1 cellular context compared by ENCODE assay signal in the genomic region with DNA sequence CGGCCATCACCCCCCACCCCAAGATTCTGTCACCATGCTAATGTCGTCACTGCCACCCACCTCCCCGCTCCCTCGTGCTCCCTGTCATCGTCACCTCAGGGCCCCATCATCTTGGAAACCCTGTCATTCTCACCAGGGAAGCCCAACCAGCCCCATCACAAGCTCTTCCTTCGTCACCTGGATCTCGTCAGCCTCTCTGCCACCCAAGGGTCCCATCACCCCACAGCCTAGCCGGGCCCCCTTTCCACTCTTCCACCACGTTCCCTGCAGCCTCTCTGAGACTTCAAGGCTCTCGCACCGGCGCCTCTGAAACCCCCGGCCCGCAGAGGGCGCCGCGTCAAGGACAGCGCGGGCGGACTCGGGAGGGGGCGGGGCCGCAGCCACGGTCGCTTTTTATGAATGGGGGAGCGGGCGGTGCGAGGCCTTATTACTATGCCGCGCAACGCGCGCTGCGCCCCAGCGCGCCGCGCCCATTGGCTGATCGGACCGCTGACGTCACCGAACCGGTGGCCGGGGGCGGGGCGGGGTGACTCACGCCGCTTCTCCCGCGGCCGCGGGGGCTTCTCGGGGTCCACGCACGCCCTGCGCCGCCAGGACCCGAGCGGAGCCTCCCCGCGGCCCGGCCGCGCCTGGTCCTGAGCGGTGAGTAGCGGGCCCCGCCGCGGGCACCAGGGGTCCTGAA.
A peak's percentile ranks its signal among the peaks of the same experiment; 100 is the strongest.
TF ChIP-seq lines count a peak whose summit lies in the region.

A gene with protein sequence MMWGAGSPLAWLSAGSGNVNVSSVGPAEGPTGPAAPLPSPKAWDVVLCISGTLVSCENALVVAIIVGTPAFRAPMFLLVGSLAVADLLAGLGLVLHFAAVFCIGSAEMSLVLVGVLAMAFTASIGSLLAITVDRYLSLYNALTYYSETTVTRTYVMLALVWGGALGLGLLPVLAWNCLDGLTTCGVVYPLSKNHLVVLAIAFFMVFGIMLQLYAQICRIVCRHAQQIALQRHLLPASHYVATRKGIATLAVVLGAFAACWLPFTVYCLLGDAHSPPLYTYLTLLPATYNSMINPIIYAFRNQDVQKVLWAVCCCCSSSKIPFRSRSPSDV (plus strand): TSS at position 527 of the 682 bp plus-strand sequence. CDS start 1,177 bp downstream, outside the sequence.

TF ChIP-seq in K562, 482 proteins besides CTCF, POLR2A, EP300 and RAD21 (continued from another document and continues in another):
- TF ChIP-seq, protein P1, sequence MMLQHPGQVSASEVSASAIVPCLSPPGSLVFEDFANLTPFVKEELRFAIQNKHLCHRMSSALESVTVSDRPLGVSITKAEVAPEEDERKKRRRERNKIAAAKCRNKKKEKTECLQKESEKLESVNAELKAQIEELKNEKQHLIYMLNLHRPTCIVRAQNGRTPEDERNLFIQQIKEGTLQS (IDR thresholded peaks at IDR 0.05), result peak; percentile 97
- TF ChIP-seq, protein P1 (CRISPR knock-in tag; conservative IDR thresholded peaks at IDR 0.05), result peak; percentile 56; the same call in 1 of the 2 replicates
- TF ChIP-seq TCFL5 (CRISPR knock-in tag; conservative IDR thresholded peaks at IDR 0.05) (no peak), SRF (CRISPR knock-in tag; IDR thresholded peaks at IDR 0.05) (0 out of 4 replicates have a peak, but pooled peaks of 1 of the 2 experiments have one; percentile 28), SOX6 (IDR thresholded peaks at IDR 0.05) (0 out of 2 replicates have a peak, but pooled peaks have one; percentile 36), PPARD (CRISPR knock-in tag; IDR thresholded peaks at IDR 0.05) (no peak), MYBL2 (IDR thresholded peaks at IDR 0.05; ENCODE audit: low read depth) (0 out of 2 replicates have a peak, but pooled peaks have one; percentile 44), MYBL2 (CRISPR knock-in tag; IDR thresholded peaks at IDR 0.05; ENCODE audit: borderline replicate concordance) (no peak), ZFP36 (IDR thresholded peaks at IDR 0.05; ENCODE audit: low read depth, low read length, partially characterized antibody) (no peak), FUS (optimal IDR thresholded peaks at IDR 0.05; ENCODE audit: low read depth, low read length) (no peak), ZNF239 (CRISPR knock-in tag; IDR thresholded peaks at IDR 0.05) (no peak), ZZZ3 (IDR thresholded peaks at IDR 0.05) (no peak), ZNF583 (CRISPR knock-in tag; IDR thresholded peaks at IDR 0.05) (no peak; the same call in 1 of the 2 replicates), ARID2 (IDR thresholded peaks at IDR 0.05) (no peak), ATF1 (CRISPR knock-in tag; IDR thresholded peaks at IDR 0.05) (peak; percentile 67), ATF1 (tag; IDR thresholded peaks at IDR 0.05) (peak; percentile 98), PML (IDR thresholded peaks at IDR 0.05; ENCODE audit: low read length) (no peak), RBBP5 (IDR thresholded peaks at IDR 0.05; ENCODE audit: borderline replicate concordance, insufficient read depth, low read length, poor library complexity, severe bottlenecking) (peak; percentile 74), E2F3 (CRISPR knock-in tag; IDR thresholded peaks at IDR 0.05) (0 out of 2 replicates have a peak, but pooled peaks have one; percentile 16), ZNF77 (CRISPR knock-in tag; IDR thresholded peaks at IDR 0.05) (no peak), CBX8 (IDR thresholded peaks at IDR 0.05; ENCODE audit: borderline replicate concordance, extremely low read depth, low read depth, low read length, poor library complexity, severe bottlenecking) (no peak), ZNF174 (CRISPR knock-in tag; IDR thresholded peaks at IDR 0.05) (no peak), NCOA6 (IDR thresholded peaks at IDR 0.05) (no peak), ZNF830 (CRISPR knock-in tag; IDR thresholded peaks at IDR 0.05) (0 out of 2 replicates have a peak, but pooled peaks have one; percentile 54), SMAD4 (CRISPR knock-in tag; conservative IDR thresholded peaks at IDR 0.05) (peak; percentile 68), ZFX (CRISPR knock-in tag; IDR thresholded peaks at IDR 0.05) (peak; percentile 36), PHTF2 (CRISPR knock-in tag; IDR thresholded peaks at IDR 0.05) (no peak), EWSR1 (IDR thresholded peaks at IDR 0.05; ENCODE audit: borderline replicate concordance, low read depth, partially characterized antibody) (no peak), ZNF76 (CRISPR knock-in tag; IDR thresholded peaks at IDR 0.05; ENCODE audit: borderline replicate concordance) (peak; percentile 52; the same call in 1 of the 2 replicates), BRCA1 (IDR thresholded peaks at IDR 0.05) (no peak), BRCA1 (CRISPR knock-in tag; IDR thresholded peaks at IDR 0.05) (no peak), ETV5 (CRISPR knock-in tag; IDR thresholded peaks at IDR 0.05; ENCODE audit: low read depth) (no peak; the same call in 1 of the 2 replicates), RFX5 (IDR thresholded peaks at IDR 0.05; ENCODE audit: low read depth, low read length) (peak; percentile 77), HMGN3 (IDR thresholded peaks at IDR 0.05; ENCODE audit: borderline replicate concordance, extremely low read depth, insufficient read length, low read depth, low read length) (peak; percentile 86), ADNP (tag; IDR thresholded peaks at IDR 0.05) (no peak), SMAD3 (CRISPR knock-in tag; conservative IDR thresholded peaks at IDR 0.05) (0 out of 2 replicates have a peak, but pooled peaks have one; percentile 22), ZNF165 (CRISPR knock-in tag; IDR thresholded peaks at IDR 0.05; ENCODE audit: borderline replicate concordance) (no peak), MCM3 (IDR thresholded peaks at IDR 0.05) (no peak), CCAR2 (IDR thresholded peaks at IDR 0.05; ENCODE audit: low read depth, low read length) (no peak), TCF3 (CRISPR knock-in tag; IDR thresholded peaks at IDR 0.05) (no peak), RHOXF2B (CRISPR knock-in tag; conservative IDR thresholded peaks at IDR 0.05) (no peak), ZNF140 (CRISPR knock-in tag; IDR thresholded peaks at IDR 0.05) (no peak), SAP30 (IDR thresholded peaks at IDR 0.05; ENCODE audit: borderline replicate concordance, insufficient read depth, low read depth, low read length, poor library complexity, severe bottlenecking) (no peak), RNF2 (IDR thresholded peaks at IDR 0.05) (no peak; the same call in 1 of the 2 replicates)
- TF ChIP-seq, protein P2, sequence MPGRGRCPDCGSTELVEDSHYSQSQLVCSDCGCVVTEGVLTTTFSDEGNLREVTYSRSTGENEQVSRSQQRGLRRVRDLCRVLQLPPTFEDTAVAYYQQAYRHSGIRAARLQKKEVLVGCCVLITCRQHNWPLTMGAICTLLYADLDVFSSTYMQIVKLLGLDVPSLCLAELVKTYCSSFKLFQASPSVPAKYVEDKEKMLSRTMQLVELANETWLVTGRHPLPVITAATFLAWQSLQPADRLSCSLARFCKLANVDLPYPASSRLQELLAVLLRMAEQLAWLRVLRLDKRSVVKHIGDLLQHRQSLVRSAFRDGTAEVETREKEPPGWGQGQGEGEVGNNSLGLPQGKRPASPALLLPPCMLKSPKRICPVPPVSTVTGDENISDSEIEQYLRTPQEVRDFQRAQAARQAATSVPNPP (IDR thresholded peaks at IDR 0.05; ENCODE audit: borderline replicate concordance, insufficient read depth, insufficient read length), result no peak
- TF ChIP-seq, protein P3, sequence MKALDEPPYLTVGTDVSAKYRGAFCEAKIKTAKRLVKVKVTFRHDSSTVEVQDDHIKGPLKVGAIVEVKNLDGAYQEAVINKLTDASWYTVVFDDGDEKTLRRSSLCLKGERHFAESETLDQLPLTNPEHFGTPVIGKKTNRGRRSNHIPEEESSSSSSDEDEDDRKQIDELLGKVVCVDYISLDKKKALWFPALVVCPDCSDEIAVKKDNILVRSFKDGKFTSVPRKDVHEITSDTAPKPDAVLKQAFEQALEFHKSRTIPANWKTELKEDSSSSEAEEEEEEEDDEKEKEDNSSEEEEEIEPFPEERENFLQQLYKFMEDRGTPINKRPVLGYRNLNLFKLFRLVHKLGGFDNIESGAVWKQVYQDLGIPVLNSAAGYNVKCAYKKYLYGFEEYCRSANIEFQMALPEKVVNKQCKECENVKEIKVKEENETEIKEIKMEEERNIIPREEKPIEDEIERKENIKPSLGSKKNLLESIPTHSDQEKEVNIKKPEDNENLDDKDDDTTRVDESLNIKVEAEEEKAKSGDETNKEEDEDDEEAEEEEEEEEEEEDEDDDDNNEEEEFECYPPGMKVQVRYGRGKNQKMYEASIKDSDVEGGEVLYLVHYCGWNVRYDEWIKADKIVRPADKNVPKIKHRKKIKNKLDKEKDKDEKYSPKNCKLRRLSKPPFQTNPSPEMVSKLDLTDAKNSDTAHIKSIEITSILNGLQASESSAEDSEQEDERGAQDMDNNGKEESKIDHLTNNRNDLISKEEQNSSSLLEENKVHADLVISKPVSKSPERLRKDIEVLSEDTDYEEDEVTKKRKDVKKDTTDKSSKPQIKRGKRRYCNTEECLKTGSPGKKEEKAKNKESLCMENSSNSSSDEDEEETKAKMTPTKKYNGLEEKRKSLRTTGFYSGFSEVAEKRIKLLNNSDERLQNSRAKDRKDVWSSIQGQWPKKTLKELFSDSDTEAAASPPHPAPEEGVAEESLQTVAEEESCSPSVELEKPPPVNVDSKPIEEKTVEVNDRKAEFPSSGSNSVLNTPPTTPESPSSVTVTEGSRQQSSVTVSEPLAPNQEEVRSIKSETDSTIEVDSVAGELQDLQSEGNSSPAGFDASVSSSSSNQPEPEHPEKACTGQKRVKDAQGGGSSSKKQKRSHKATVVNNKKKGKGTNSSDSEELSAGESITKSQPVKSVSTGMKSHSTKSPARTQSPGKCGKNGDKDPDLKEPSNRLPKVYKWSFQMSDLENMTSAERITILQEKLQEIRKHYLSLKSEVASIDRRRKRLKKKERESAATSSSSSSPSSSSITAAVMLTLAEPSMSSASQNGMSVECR (CRISPR knock-in tag; IDR thresholded peaks at IDR 0.05), result no peak
- TF ChIP-seq, protein P4, sequence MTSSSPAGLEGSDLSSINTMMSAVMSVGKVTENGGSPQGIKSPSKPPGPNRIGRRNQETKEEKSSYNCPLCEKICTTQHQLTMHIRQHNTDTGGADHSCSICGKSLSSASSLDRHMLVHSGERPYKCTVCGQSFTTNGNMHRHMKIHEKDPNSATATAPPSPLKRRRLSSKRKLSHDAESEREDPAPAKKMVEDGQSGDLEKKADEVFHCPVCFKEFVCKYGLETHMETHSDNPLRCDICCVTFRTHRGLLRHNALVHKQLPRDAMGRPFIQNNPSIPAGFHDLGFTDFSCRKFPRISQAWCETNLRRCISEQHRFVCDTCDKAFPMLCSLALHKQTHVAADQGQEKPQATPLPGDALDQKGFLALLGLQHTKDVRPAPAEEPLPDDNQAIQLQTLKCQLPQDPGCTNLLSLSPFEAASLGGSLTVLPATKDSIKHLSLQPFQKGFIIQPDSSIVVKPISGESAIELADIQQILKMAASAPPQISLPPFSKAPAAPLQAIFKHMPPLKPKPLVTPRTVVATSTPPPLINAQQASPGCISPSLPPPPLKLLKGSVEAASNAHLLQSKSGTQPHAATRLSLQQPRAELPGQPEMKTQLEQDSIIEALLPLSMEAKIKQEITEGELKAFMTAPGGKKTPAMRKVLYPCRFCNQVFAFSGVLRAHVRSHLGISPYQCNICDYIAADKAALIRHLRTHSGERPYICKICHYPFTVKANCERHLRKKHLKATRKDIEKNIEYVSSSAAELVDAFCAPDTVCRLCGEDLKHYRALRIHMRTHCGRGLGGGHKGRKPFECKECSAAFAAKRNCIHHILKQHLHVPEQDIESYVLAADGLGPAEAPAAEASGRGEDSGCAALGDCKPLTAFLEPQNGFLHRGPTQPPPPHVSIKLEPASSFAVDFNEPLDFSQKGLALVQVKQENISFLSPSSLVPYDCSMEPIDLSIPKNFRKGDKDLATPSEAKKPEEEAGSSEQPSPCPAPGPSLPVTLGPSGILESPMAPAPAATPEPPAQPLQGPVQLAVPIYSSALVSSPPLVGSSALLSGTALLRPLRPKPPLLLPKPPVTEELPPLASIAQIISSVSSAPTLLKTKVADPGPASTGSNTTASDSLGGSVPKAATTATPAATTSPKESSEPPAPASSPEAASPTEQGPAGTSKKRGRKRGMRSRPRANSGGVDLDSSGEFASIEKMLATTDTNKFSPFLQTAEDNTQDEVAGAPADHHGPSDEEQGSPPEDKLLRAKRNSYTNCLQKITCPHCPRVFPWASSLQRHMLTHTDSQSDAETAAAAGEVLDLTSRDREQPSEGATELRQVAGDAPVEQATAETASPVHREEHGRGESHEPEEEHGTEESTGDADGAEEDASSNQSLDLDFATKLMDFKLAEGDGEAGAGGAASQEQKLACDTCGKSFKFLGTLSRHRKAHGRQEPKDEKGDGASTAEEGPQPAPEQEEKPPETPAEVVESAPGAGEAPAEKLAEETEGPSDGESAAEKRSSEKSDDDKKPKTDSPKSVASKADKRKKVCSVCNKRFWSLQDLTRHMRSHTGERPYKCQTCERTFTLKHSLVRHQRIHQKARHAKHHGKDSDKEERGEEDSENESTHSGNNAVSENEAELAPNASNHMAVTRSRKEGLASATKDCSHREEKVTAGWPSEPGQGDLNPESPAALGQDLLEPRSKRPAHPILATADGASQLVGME (CRISPR knock-in tag; IDR thresholded peaks at IDR 0.05), result 0 out of 2 replicates have a peak, but pooled peaks have one; percentile 49
- TF ChIP-seq, protein P5, sequence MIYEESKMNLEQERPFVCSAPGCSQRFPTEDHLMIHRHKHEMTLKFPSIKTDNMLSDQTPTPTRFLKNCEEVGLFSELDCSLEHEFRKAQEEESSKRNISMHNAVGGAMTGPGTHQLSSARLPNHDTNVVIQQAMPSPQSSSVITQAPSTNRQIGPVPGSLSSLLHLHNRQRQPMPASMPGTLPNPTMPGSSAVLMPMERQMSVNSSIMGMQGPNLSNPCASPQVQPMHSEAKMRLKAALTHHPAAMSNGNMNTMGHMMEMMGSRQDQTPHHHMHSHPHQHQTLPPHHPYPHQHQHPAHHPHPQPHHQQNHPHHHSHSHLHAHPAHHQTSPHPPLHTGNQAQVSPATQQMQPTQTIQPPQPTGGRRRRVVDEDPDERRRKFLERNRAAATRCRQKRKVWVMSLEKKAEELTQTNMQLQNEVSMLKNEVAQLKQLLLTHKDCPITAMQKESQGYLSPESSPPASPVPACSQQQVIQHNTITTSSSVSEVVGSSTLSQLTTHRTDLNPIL (CRISPR knock-in tag; IDR thresholded peaks at IDR 0.05), result no peak; the same call in 1 of the 2 replicates
- TF ChIP-seq, protein P6, sequence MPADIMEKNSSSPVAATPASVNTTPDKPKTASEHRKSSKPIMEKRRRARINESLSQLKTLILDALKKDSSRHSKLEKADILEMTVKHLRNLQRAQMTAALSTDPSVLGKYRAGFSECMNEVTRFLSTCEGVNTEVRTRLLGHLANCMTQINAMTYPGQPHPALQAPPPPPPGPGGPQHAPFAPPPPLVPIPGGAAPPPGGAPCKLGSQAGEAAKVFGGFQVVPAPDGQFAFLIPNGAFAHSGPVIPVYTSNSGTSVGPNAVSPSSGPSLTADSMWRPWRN (IDR thresholded peaks at IDR 0.05; ENCODE audit: low read depth), result no peak
- TF ChIP-seq, protein P7, sequence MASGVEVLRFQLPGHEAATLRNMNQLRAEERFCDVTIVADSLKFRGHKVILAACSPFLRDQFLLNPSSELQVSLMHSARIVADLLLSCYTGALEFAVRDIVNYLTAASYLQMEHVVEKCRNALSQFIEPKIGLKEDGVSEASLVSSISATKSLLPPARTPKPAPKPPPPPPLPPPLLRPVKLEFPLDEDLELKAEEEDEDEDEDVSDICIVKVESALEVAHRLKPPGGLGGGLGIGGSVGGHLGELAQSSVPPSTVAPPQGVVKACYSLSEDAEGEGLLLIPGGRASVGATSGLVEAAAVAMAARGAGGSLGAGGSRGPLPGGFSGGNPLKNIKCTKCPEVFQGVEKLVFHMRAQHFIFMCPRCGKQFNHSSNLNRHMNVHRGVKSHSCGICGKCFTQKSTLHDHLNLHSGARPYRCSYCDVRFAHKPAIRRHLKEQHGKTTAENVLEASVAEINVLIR (CRISPR knock-in tag; IDR thresholded peaks at IDR 0.05), result peak; percentile 87
